In the genomic region with DNA sequence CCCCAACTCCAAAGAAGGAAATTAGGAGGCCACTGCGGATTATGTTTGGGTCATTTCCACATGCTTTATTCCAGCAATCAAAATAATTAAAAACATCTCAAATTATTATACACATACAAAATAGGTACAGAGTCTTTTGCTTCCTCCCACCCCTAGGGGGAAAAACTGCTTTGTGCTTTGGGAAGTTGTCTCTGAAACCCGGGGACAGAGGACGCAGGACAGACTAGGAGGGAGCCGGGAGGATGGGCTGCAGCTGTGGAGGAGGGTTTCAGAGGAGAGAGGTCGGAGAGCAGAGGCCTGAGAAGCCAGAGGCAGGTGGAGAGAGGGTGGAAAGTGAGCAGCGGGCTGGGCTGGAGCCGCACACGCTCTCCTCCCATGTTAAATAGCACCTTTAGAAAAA, we compare ENCODE assay signal across 1 cellular context.
TF ChIP-seq lines count a peak whose summit lies in the region.

No MANE protein-coding gene starts in this region.

TF ChIP-seq in IMR-90, 13 proteins besides CTCF, POLR2A, EP300 and RAD21 (continued from another document):
- no peak for TF ChIP-seq RCOR1 (IDR thresholded peaks at IDR 0.05; ENCODE audit: insufficient replicate concordance, low read length)
TF ChIP-seq in IMR-90: peak in this region for 0.
